Comparison of ENCODE assay signal across 33 cellular contexts in genomic region chr16:6932871-6933390, GRCh38.
"Had no signal": no experiment of that assay in that cellular context is flagged by ENCODE, and none has a peak within 500 bp of the region (broad histone marks: within the 10 kb centered on the region; RNA-seq: fewer than 3 reads in every experiment).

No MANE protein-coding gene starts in this region.

- H3K27me3 Mint-ChIP-seq: activated B cell treated with CpG ODN at 0.5 μM for 24 hours; activated CD4-positive, alpha-beta memory T cell treated with anti-CD3 and anti-CD28 coated beads, Interleukin-2, amount 10 ng/mL, durations not matched to agents 7 days and 5 days; activated CD8-positive, alpha-beta memory T cell treated with anti-CD3 and anti-CD28 coated beads, Interleukin-2, amount 10 ng/mL, durations not matched to agents 7 days and 5 days; activated naive CD4-positive, alpha-beta T cell treated with anti-CD3 and anti-CD28 coated beads, Interleukin-2, amount 10 ng/mL, durations not matched to agents 7 days and 5 days; activated naive CD8-positive, alpha-beta T cell; activated naive CD8-positive, alpha-beta T cell treated with anti-CD3 and anti-CD28 coated beads, Interleukin-2, amount 50 U/mL, for 24 hours; central memory CD8-positive, alpha-beta T cell; T-cell had no signal

- DNase-seq: activated B cell treated with CpG ODN at 0.5 μM for 24 hours; activated CD4-positive, alpha-beta memory T cell treated with anti-CD3 and anti-CD28 coated beads, Interleukin-2, amount 10 ng/mL, durations not matched to agents 7 days and 5 days; activated CD4-positive, alpha-beta T cell treated with anti-CD3 and anti-CD28 coated beads for 4 hours; activated CD4-positive, CD25-positive, alpha-beta regulatory T cell treated with anti-CD3 and anti-CD28 coated beads, Interleukin-2, amount 50 U/mL, for 72 hours; activated CD8-positive, alpha-beta memory T cell treated with anti-CD3 and anti-CD28 coated beads for 24 hours; activated CD8-positive, alpha-beta memory T cell treated with anti-CD3 and anti-CD28 coated beads, Interleukin-2, amount 10 ng/mL, durations not matched to agents 7 days and 5 days; activated CD8-positive, alpha-beta memory T cell treated with anti-CD3 and anti-CD28 coated beads, Interleukin-2, amount 50 U/mL, for 48 hours; activated effector memory CD4-positive, alpha-beta T cell treated with Interleukin-2 at 50 U/mL for 16 hours; activated naive CD4-positive, alpha-beta T cell treated with anti-CD3 and anti-CD28 coated beads, Interleukin-2, amount 10 ng/mL, durations not matched to agents 7 days and 5 days; activated naive CD8-positive, alpha-beta T cell treated with anti-CD3 and anti-CD28 coated beads, Interleukin-2, amount 50 U/mL, for 24 hours; activated T-cell treated with anti-CD3 and anti-CD28 coated beads, Interleukin-2, amount 50 U/mL, for 48 hours; aorta; Kasumi-1; KG1; MG63; MV-4-11; NCI-H1092; NCI-H1436 treated with DMSO at 0.1 percent for 48 hours; NCI-H1694 treated with DMSO at 0.1 percent for 48 hours; NCI-H2081 treated with DMSO at 0.1 percent for 48 hours; NCI-H226; NCI-H446 treated with DMSO at 0.1 percent for 48 hours; NCI-H524 treated with DMSO at 0.1 percent for 48 hours; PC-3; Peyer's patch; SIG-M5; T-cell; T-helper 2 cell; T-helper 9 cell had no signal

- H3K27ac Mint-ChIP-seq: activated B cell treated with CpG ODN at 0.5 μM for 24 hours; activated CD4-positive, alpha-beta memory T cell treated with anti-CD3 and anti-CD28 coated beads, Interleukin-2, amount 10 ng/mL, durations not matched to agents 7 days and 5 days; activated CD8-positive, alpha-beta memory T cell treated with anti-CD3 and anti-CD28 coated beads, Interleukin-2, amount 10 ng/mL, durations not matched to agents 7 days and 5 days; activated naive CD4-positive, alpha-beta T cell treated with anti-CD3 and anti-CD28 coated beads, Interleukin-2, amount 10 ng/mL, durations not matched to agents 7 days and 5 days; activated naive CD8-positive, alpha-beta T cell; activated naive CD8-positive, alpha-beta T cell treated with anti-CD3 and anti-CD28 coated beads, Interleukin-2, amount 50 U/mL, for 24 hours; T-cell had no signal

- H3K36me3 Mint-ChIP-seq: activated CD8-positive, alpha-beta memory T cell treated with anti-CD3 and anti-CD28 coated beads, Interleukin-2, amount 10 ng/mL, durations not matched to agents 7 days and 5 days; activated naive CD4-positive, alpha-beta T cell treated with anti-CD3 and anti-CD28 coated beads, Interleukin-2, amount 10 ng/mL, durations not matched to agents 7 days and 5 days; activated naive CD8-positive, alpha-beta T cell; T-cell had no signal

- ATAC-seq: activated CD8-positive, alpha-beta memory T cell treated with anti-CD3 and anti-CD28 coated beads, Interleukin-2, amount 10 ng/mL, durations not matched to agents 7 days and 5 days; activated naive CD8-positive, alpha-beta T cell treated with anti-CD3 and anti-CD28 coated beads, Interleukin-2, amount 50 U/mL, for 24 hours; PC-3; Right ventricle myocardium inferior; SK-N-SH treated with all-trans-retinoic acid at 6 μM for 48 hours; T-cell had no signal

- H3K9me3 ChIP-seq: MG63, Peyer's patch had no signal

- H3K4me1 Mint-ChIP-seq: activated B cell treated with CpG ODN at 0.5 μM for 24 hours; activated CD4-positive, alpha-beta memory T cell treated with anti-CD3 and anti-CD28 coated beads, Interleukin-2, amount 10 ng/mL, durations not matched to agents 7 days and 5 days; activated CD8-positive, alpha-beta memory T cell treated with anti-CD3 and anti-CD28 coated beads, Interleukin-2, amount 10 ng/mL, durations not matched to agents 7 days and 5 days; activated naive CD4-positive, alpha-beta T cell treated with anti-CD3 and anti-CD28 coated beads, Interleukin-2, amount 10 ng/mL, durations not matched to agents 7 days and 5 days; activated naive CD8-positive, alpha-beta T cell treated with anti-CD3 and anti-CD28 coated beads, Interleukin-2, amount 50 U/mL, for 24 hours; central memory CD8-positive, alpha-beta T cell; T-cell had no signal

- H3K4me3 Mint-ChIP-seq: activated B cell treated with CpG ODN at 0.5 μM for 24 hours; activated CD4-positive, alpha-beta memory T cell treated with anti-CD3 and anti-CD28 coated beads, Interleukin-2, amount 10 ng/mL, durations not matched to agents 7 days and 5 days; activated CD8-positive, alpha-beta memory T cell treated with anti-CD3 and anti-CD28 coated beads, Interleukin-2, amount 10 ng/mL, durations not matched to agents 7 days and 5 days; activated naive CD4-positive, alpha-beta T cell treated with anti-CD3 and anti-CD28 coated beads, Interleukin-2, amount 10 ng/mL, durations not matched to agents 7 days and 5 days; activated naive CD8-positive, alpha-beta T cell; activated naive CD8-positive, alpha-beta T cell treated with anti-CD3 and anti-CD28 coated beads, Interleukin-2, amount 50 U/mL, for 24 hours; central memory CD8-positive, alpha-beta T cell; T-cell had no signal
